In the genomic region with DNA sequence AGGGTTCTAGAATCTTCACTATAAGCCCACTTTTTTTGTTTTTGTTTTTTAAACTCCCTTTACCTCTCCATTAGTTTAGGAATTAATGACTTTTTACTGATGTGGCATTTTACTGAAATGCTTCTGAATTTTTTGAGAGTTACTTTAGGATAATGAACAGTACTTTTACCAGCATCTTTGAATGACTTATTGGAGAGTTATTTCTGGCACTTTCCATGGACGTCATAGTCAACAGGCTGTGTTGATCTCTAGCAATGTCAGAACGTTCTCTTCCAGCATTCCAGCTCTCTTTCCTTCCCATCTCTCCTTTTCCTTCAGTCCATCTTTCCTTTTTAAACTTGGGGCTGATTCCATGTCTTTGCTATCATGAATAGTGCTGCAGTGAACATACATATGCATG, we compare ENCODE assay signal across 1 cellular context.
TF ChIP-seq lines count a peak whose summit lies in the region.

No MANE protein-coding gene starts in this region.

TF ChIP-seq in HepG2, 621 proteins besides CTCF, POLR2A, EP300 and RAD21 (continued from another document):
- TF ChIP-seq, protein P1, sequence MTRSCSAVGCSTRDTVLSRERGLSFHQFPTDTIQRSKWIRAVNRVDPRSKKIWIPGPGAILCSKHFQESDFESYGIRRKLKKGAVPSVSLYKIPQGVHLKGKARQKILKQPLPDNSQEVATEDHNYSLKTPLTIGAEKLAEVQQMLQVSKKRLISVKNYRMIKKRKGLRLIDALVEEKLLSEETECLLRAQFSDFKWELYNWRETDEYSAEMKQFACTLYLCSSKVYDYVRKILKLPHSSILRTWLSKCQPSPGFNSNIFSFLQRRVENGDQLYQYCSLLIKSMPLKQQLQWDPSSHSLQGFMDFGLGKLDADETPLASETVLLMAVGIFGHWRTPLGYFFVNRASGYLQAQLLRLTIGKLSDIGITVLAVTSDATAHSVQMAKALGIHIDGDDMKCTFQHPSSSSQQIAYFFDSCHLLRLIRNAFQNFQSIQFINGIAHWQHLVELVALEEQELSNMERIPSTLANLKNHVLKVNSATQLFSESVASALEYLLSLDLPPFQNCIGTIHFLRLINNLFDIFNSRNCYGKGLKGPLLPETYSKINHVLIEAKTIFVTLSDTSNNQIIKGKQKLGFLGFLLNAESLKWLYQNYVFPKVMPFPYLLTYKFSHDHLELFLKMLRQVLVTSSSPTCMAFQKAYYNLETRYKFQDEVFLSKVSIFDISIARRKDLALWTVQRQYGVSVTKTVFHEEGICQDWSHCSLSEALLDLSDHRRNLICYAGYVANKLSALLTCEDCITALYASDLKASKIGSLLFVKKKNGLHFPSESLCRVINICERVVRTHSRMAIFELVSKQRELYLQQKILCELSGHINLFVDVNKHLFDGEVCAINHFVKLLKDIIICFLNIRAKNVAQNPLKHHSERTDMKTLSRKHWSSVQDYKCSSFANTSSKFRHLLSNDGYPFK (CRISPR knock-in tag; IDR thresholded peaks at IDR 0.05; ENCODE audit: borderline replicate concordance): no peak
- TF ChIP-seq SATB2 (CRISPR knock-in tag; IDR thresholded peaks at IDR 0.05) (no peak), ZKSCAN8 (CRISPR knock-in tag; IDR thresholded peaks at IDR 0.05; ENCODE audit: borderline replicate concordance) (no peak), SRSF9 (IDR thresholded peaks at IDR 0.05; ENCODE audit: borderline replicate concordance, insufficient read depth, low read depth, low read length, poor library complexity, severe bottlenecking) (no peak), FOXK1 (CRISPR knock-in tag; IDR thresholded peaks at IDR 0.05; ENCODE audit: borderline replicate concordance, low read depth) (no peak), SIX4 (CRISPR knock-in tag; IDR thresholded peaks at IDR 0.05) (no peak), DNMT1 (CRISPR knock-in tag; IDR thresholded peaks at IDR 0.05) (no peak), ARNTL (CRISPR knock-in tag; IDR thresholded peaks at IDR 0.05) (no peak), NR2F6 (IDR thresholded peaks at IDR 0.05) (no peak), NR2F6 (CRISPR knock-in tag; IDR thresholded peaks at IDR 0.05) (no peak)
- TF ChIP-seq, protein P2, sequence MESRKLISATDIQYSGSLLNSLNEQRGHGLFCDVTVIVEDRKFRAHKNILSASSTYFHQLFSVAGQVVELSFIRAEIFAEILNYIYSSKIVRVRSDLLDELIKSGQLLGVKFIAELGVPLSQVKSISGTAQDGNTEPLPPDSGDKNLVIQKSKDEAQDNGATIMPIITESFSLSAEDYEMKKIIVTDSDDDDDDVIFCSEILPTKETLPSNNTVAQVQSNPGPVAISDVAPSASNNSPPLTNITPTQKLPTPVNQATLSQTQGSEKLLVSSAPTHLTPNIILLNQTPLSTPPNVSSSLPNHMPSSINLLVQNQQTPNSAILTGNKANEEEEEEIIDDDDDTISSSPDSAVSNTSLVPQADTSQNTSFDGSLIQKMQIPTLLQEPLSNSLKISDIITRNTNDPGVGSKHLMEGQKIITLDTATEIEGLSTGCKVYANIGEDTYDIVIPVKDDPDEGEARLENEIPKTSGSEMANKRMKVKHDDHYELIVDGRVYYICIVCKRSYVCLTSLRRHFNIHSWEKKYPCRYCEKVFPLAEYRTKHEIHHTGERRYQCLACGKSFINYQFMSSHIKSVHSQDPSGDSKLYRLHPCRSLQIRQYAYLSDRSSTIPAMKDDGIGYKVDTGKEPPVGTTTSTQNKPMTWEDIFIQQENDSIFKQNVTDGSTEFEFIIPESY (CRISPR knock-in tag; IDR thresholded peaks at IDR 0.05): no peak
- TF ChIP-seq, protein P3, sequence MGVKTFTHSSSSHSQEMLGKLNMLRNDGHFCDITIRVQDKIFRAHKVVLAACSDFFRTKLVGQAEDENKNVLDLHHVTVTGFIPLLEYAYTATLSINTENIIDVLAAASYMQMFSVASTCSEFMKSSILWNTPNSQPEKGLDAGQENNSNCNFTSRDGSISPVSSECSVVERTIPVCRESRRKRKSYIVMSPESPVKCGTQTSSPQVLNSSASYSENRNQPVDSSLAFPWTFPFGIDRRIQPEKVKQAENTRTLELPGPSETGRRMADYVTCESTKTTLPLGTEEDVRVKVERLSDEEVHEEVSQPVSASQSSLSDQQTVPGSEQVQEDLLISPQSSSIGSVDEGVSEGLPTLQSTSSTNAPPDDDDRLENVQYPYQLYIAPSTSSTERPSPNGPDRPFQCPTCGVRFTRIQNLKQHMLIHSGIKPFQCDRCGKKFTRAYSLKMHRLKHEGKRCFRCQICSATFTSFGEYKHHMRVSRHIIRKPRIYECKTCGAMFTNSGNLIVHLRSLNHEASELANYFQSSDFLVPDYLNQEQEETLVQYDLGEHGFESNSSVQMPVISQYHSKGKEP (CRISPR knock-in tag; IDR thresholded peaks at IDR 0.05): no peak
- TF ChIP-seq, protein P4, sequence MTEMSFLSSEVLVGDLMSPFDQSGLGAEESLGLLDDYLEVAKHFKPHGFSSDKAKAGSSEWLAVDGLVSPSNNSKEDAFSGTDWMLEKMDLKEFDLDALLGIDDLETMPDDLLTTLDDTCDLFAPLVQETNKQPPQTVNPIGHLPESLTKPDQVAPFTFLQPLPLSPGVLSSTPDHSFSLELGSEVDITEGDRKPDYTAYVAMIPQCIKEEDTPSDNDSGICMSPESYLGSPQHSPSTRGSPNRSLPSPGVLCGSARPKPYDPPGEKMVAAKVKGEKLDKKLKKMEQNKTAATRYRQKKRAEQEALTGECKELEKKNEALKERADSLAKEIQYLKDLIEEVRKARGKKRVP (CRISPR knock-in tag; IDR thresholded peaks at IDR 0.05): no peak
